ENCODE assay signal across 16 cellular contexts in genomic region chr21:43966946-43967512, GRCh38. TPM values are rescaled to one million over a fixed set of nuclear protein-coding genes. Genes with fewer than 3 reads are reported as not detected.
DNase-seq lines count a peak whose midpoint lies in the region; ATAC-seq and TF ChIP-seq lines count a peak whose summit lies in the region.
"Had no signal": no experiment of that assay in that cellular context is flagged by ENCODE, and none has a peak within 500 bp of the region (broad histone marks: within the 10 kb centered on the region; RNA-seq: fewer than 3 reads in every experiment).

No MANE protein-coding gene starts in this region.

- peaks cover 1% of the 10 kb centered on the region for H3K79me1 ChIP-seq in neuronal stem cell (ENCODE audit: low read depth, low read length)

- H3K9me3 ChIP-seq in BLaER1 (no peaks in the 10 kb centered on the region), neuronal stem cell (replicated peaks in 1 of 2; ENCODE audit: control insufficient read depth in 2 of 2, insufficient read depth in 1 of 2, low read depth in 1 of 2, low read length in 2 of 2) (no peaks in the 10 kb centered on the region), tibial nerve (no peaks in the 10 kb centered on the region)
- H3K9me3 ChIP-seq: HAP-1 had no signal

- peak overlapping the region; percentile 74 for H3K4me2 ChIP-seq in BLaER1
- H3K4me2 ChIP-seq in neuronal stem cell (ENCODE audit: insufficient read depth, low read length, poor library complexity, severe bottlenecking): no peak overlapping the region

- H2BK120ac ChIP-seq in neuronal stem cell (ENCODE audit: low read depth, low read length): no peak overlapping the region

- no peaks in the 10 kb centered on the region; the same call in 1 of the 2 replicates for H3K27me3 ChIP-seq in BLaER1
- H3K27me3 ChIP-seq in neuronal stem cell (ENCODE audit: control insufficient read depth in 3 of 3, insufficient read depth in 3 of 3, low read depth in 1 of 3, low read length in 3 of 3): no peaks in the 10 kb centered on the region
- no peaks in the 10 kb centered on the region for H3K27me3 ChIP-seq in tibial nerve

- no peak overlapping the region for H3K18ac ChIP-seq in neuronal stem cell (ENCODE audit: low read length)

- WGBS in neuronal stem cell (ENCODE audit: extremely low coverage in 2 of 2, insufficient read length in 2 of 2, insufficient replicate concordance in 1 of 2), 2 donors: no CpG with 5 or more reads among the region's 18 CpGs
- 76% methylated on average over 13 to 18 of the region's 18 CpGs for WGBS in tibial nerve, 2 donors

- no peak overlapping the region for H2AFZ ChIP-seq in neuronal stem cell (ENCODE audit: low read length)

- H2AK5ac ChIP-seq in neuronal stem cell (ENCODE audit: low read depth, low read length): peak overlapping the region; percentile 97

- H3K4ac ChIP-seq in neuronal stem cell (ENCODE audit: low read length): no peak overlapping the region

- H3K4me1 Mint-ChIP-seq in activated naive CD4-positive, alpha-beta T cell treated with anti-CD3 and anti-CD28 coated beads, Interleukin-2, amount 10 ng/mL, durations not matched to agents 7 days and 5 days: peaks cover 3% of the 10 kb centered on the region

- TF ChIP-seq POLR2A in tibial nerve (IDR thresholded peaks at IDR 0.05): no peak

- H2BK12ac ChIP-seq in neuronal stem cell (ENCODE audit: low read length): no peak overlapping the region

- H3K27ac Mint-ChIP-seq in activated naive CD4-positive, alpha-beta T cell treated with anti-CD3 and anti-CD28 coated beads, Interleukin-2, amount 50 U/mL, for 72 hours: peak overlapping the region; percentile 9 to 58
- no peak overlapping the region for H3K27ac Mint-ChIP-seq in activated naive CD4-positive, alpha-beta T cell treated with anti-CD3 and anti-CD28 coated beads, Interleukin-2, amount 10 ng/mL, durations not matched to agents 7 days and 5 days
- H3K27ac Mint-ChIP-seq: CD4-positive, alpha-beta T cell had no signal

- no peak for ATAC-seq in activated naive CD4-positive, alpha-beta T cell treated with anti-CD3 and anti-CD28 coated beads, Interleukin-2, amount 50 U/mL, for 72 hours
- ATAC-seq: GM12878 had no signal

- peaks cover 31% of the 10 kb centered on the region for H3K36me3 ChIP-seq in BLaER1
- H3K36me3 ChIP-seq in neuronal stem cell (replicated peaks in 1 of 2; ENCODE audit: control insufficient read depth in 2 of 2, insufficient read depth in 2 of 2, low read length in 2 of 2): peaks cover 0 to 55% of the 10 kb centered on the region in 2 donors
- peaks cover 0 to 64% (median 19%) of the 10 kb centered on the region in 3 donors for H3K36me3 ChIP-seq in tibial nerve

- H3K27ac ChIP-seq in BLaER1: no peak overlapping the region
- 0 out of 2 replicates have a peak overlapping the region, but pooled peaks have one; percentile 5 for H3K27ac ChIP-seq in RWPE1
- no peak overlapping the region for H3K27ac ChIP-seq in neuronal stem cell (replicated peaks; ENCODE audit: low read length)
- no peak overlapping the region for H3K27ac ChIP-seq in tibial nerve

- no peak for TF ChIP-seq EP300 in tibial nerve (IDR thresholded peaks at IDR 0.05)

- peaks cover 23% of the 10 kb centered on the region for H3K4me1 ChIP-seq in BLaER1
- H3K4me1 ChIP-seq in neuronal stem cell (ENCODE audit: control insufficient read depth in 2 of 2, insufficient read depth in 1 of 2, low read depth in 1 of 2, low read length in 2 of 2): no peaks in the 10 kb centered on the region
- H3K4me1 ChIP-seq in tibial nerve: no peaks in the 10 kb centered on the region
- H3K4me1 ChIP-seq: HAP-1 had no signal

- H3K9ac ChIP-seq in BLaER1: no peak overlapping the region
- H3K9ac ChIP-seq in neuronal stem cell (ENCODE audit: low read depth, low read length, poor library complexity): no peak overlapping the region

- TF ChIP-seq CTCF in RWPE1 (conservative IDR thresholded peaks at IDR 0.05; ENCODE audit: low read depth) (no peak), tibial nerve (IDR thresholded peaks at IDR 0.05) (no peak)

- H2BK15ac ChIP-seq in neuronal stem cell (ENCODE audit: low read length): no peak overlapping the region

- peaks cover 6 to 14% of the 10 kb centered on the region in 2 donors for H3K36me3 Mint-ChIP-seq in activated naive CD4-positive, alpha-beta T cell treated with anti-CD3 and anti-CD28 coated beads, Interleukin-2, amount 50 U/mL, for 72 hours
- peaks cover 27% of the 10 kb centered on the region for H3K36me3 Mint-ChIP-seq in activated naive CD4-positive, alpha-beta T cell treated with anti-CD3 and anti-CD28 coated beads, Interleukin-2, amount 10 ng/mL, durations not matched to agents 7 days and 5 days

- no peak overlapping the region for H4K91ac ChIP-seq in neuronal stem cell (ENCODE audit: low read depth, low read length, poor library complexity)

- CTCF ChIA-PET in activated naive CD4-positive, alpha-beta T cell treated with anti-CD3 and anti-CD28 coated beads, Interleukin-2, amount 10 ng/mL, durations not matched to agents 7 days and 5 days (lab: Charles Lee): no interaction called here
- CTCF ChIA-PET in RWPE1 (lab: Yijun Ruan, JAX): interaction anchor here (0.6 kb wide), 1 partner anchor 171 kb away, joined by 3 read pairs; no protein-coding TSS in a partner anchor

- no peak overlapping the region for H3K4me3 Mint-ChIP-seq in activated naive CD4-positive, alpha-beta T cell treated with anti-CD3 and anti-CD28 coated beads, Interleukin-2, amount 10 ng/mL, durations not matched to agents 7 days and 5 days
- H3K4me3 Mint-ChIP-seq: CD4-positive, alpha-beta T cell had no signal

- H2BK5ac ChIP-seq in neuronal stem cell (ENCODE audit: low read length): peak overlapping the region; percentile 17

- peaks cover 85% of the 10 kb centered on the region for H4K20me1 ChIP-seq in BLaER1

- no peak overlapping the region for H3K23ac ChIP-seq in neuronal stem cell (ENCODE audit: low read depth, low read length, poor library complexity)

- H3K4me3 ChIP-seq in BLaER1 (no peak overlapping the region), neuronal stem cell (ENCODE audit: low read length in 2 of 2) (no peak overlapping the region), tibial nerve (no peak overlapping the region)
- H3K4me3 ChIP-seq: GM12878, HAP-1 had no signal

- no peak overlapping the region for H4K8ac ChIP-seq in neuronal stem cell (ENCODE audit: low read depth, low read length)

- H3K27me3 Mint-ChIP-seq in activated naive CD4-positive, alpha-beta T cell treated with anti-CD3 and anti-CD28 coated beads, Interleukin-2, amount 10 ng/mL, durations not matched to agents 7 days and 5 days: no peaks in the 10 kb centered on the region
- H3K27me3 Mint-ChIP-seq: CD4-positive, alpha-beta T cell had no signal

- POLR2A ChIA-PET in RWPE1 (lab: Yijun Ruan, JAX; ENCODE audit: low non-redundant PET): no interaction called here

- DNase-seq in activated naive CD4-positive, alpha-beta T cell treated with anti-CD3 and anti-CD28 coated beads, Interleukin-2, amount 50 U/mL, for 72 hours (ENCODE audit: low spot score in 2 of 2): no peak
- no peak for DNase-seq in activated naive CD4-positive, alpha-beta T cell treated with anti-CD3 and anti-CD28 coated beads, Interleukin-2, amount 10 ng/mL, durations not matched to agents 7 days and 5 days
- DNase-seq in RWPE1 (ENCODE audit: low spot score) (no peak), neuronal stem cell (ENCODE audit: low spot score) (no peak), tibial nerve (ENCODE audit: low spot score in 2 of 2) (no peak), NCI-H1417 treated with DMSO at 0.1 percent for 48 hours (lab: John Stamatoyannopoulos, UW) (no peak)
- DNase-seq: 8988T; AML-193; C1 segment of cervical spinal cord; CD4-positive, alpha-beta T cell; DMS79; GOT3; IMR-90 had no signal

- H3K14ac ChIP-seq in neuronal stem cell (ENCODE audit: low read length): no peak overlapping the region

- no peaks in the 10 kb centered on the region for H3K9me3 Mint-ChIP-seq in activated naive CD4-positive, alpha-beta T cell treated with anti-CD3 and anti-CD28 coated beads, Interleukin-2, amount 50 U/mL, for 72 hours
- H3K9me3 Mint-ChIP-seq in activated naive CD4-positive, alpha-beta T cell treated with anti-CD3 and anti-CD28 coated beads, Interleukin-2, amount 10 ng/mL, durations not matched to agents 7 days and 5 days: no peaks in the 10 kb centered on the region
- H3K9me3 Mint-ChIP-seq: CD4-positive, alpha-beta T cell had no signal

RNA-seq across cellular contexts. Expression of gene TRAPPC10, which starts 45.1 kb away (rescaled TPM):
- total RNA-seq in activated naive CD4-positive, alpha-beta T cell treated with anti-CD3 and anti-CD28 coated beads, Interleukin-2, amount 50 U/mL, for 72 hours: 10 to 100 TPM; 49.2 to 59.5 TPM
- 11.6 TPM for polyA plus RNA-seq in neuronal stem cell (2013, experiment 1 of 2)
- polyA plus RNA-seq in neuronal stem cell (2013, experiment 2 of 2): 12.2 TPM
- 10 to 100 TPM; 27.7 to 53.8 (median 38.4) TPM for total RNA-seq in tibial nerve
